ENCODE assay signal across 25 cellular contexts in genomic region chr15:92152983-92153382, GRCh38.
"Had no signal": no experiment of that assay in that cellular context is flagged by ENCODE, and none has a peak within 500 bp of the region (broad histone marks: within the 10 kb centered on the region; RNA-seq: fewer than 3 reads in every experiment).

No MANE protein-coding gene starts in this region.

- H3K9me3 ChIP-seq: colonic mucosa, esophagus muscularis mucosa, esophagus squamous epithelium, gastrocnemius medialis, gastroesophageal sphincter, heart left ventricle, heart right ventricle had no signal

- ATAC-seq: effector memory CD8-positive, alpha-beta T cell; esophagus mucosa; foreskin keratinocyte; gastrocnemius medialis; gastroesophageal sphincter; heart left ventricle; heart right ventricle had no signal

- H3K4me1 ChIP-seq: colonic mucosa, esophagus muscularis mucosa, gastrocnemius medialis, gastroesophageal sphincter, heart left ventricle, heart right ventricle had no signal

- H3K27me3 ChIP-seq: colonic mucosa, dorsolateral prefrontal cortex, esophagus muscularis mucosa, esophagus squamous epithelium, foreskin keratinocyte, gastrocnemius medialis, gastroesophageal sphincter, heart left ventricle, heart right ventricle had no signal

- H3K27ac ChIP-seq: colonic mucosa, coronary artery, dorsolateral prefrontal cortex, epithelial cell of prostate, esophagus muscularis mucosa, esophagus squamous epithelium, foreskin keratinocyte, gastrocnemius medialis, gastroesophageal sphincter, heart left ventricle, heart right ventricle had no signal

- H3K27me3 Mint-ChIP-seq: dendritic cell treated with granulocyte-macrophage colony-stimulating factor and Interleukin-4, amounts not matched to agents 40 ng/mL and 50 ng/mL, for 4 days; effector memory CD8-positive, alpha-beta T cell had no signal

- H3K9me3 Mint-ChIP-seq: dendritic cell treated with granulocyte-macrophage colony-stimulating factor and Interleukin-4, amounts not matched to agents 40 ng/mL and 50 ng/mL, for 4 days; effector memory CD8-positive, alpha-beta T cell; endodermal cell had no signal

- DNase-seq: colonic mucosa; cortex of kidney; dermis blood vessel endothelial cell; dorsolateral prefrontal cortex; effector CD4-positive, alpha-beta T cell; effector CD8-positive, alpha-beta T cell; effector memory CD4-positive, alpha-beta T cell; effector memory CD8-positive, alpha-beta T cell; erythroblast; esophagus squamous epithelium; foreskin fibroblast; foreskin keratinocyte; foreskin melanocyte; gastrocnemius medialis; glutamatergic neuron; head of caudate nucleus; heart left ventricle; heart right ventricle had no signal

- H3K36me3 ChIP-seq: colonic mucosa, gastrocnemius medialis had no signal

- H3K4me3 Mint-ChIP-seq: dendritic cell treated with granulocyte-macrophage colony-stimulating factor and Interleukin-4, amounts not matched to agents 40 ng/mL and 50 ng/mL, for 4 days; effector memory CD8-positive, alpha-beta T cell; endodermal cell had no signal

- H3K4me3 ChIP-seq: colonic mucosa, coronary artery, dorsolateral prefrontal cortex, esophagus muscularis mucosa, esophagus squamous epithelium, gastrocnemius medialis, gastroesophageal sphincter, heart left ventricle, heart right ventricle had no signal

- H3K27ac Mint-ChIP-seq: dendritic cell treated with granulocyte-macrophage colony-stimulating factor and Interleukin-4, amounts not matched to agents 40 ng/mL and 50 ng/mL, for 4 days; endodermal cell had no signal
